ENCODE assay signal across 8 cellular contexts in genomic region chr19:53131732-53132131, GRCh38. TPM values are rescaled to one million over a fixed set of nuclear protein-coding genes. Genes with fewer than 3 reads are reported as not detected.
DNase-seq lines count a peak whose midpoint lies in the region; ATAC-seq, FAIRE-seq and TF ChIP-seq lines count a peak whose summit lies in the region.

No MANE protein-coding gene starts in this region.

- no peak for TF ChIP-seq CTCF in DOHH2 (IDR thresholded peaks at IDR 0.05; ENCODE audit: low read depth, low read length, poor library complexity, severe bottlenecking)
- TF ChIP-seq CTCF in WERI-Rb-1 (IDR thresholded peaks at IDR 0.05; ENCODE audit: low read depth, low read length): no peak
- TF ChIP-seq CTCF in GM20000 (IDR thresholded peaks at IDR 0.05; ENCODE audit: extremely low read depth, missing control alignments): no peak

- H3K9me3 ChIP-seq in DOHH2 (ENCODE audit: control insufficient read depth, insufficient read depth, low read length) (no peaks in the 10 kb centered on the region), WERI-Rb-1 (ENCODE audit: severe bottlenecking) (no peaks in the 10 kb centered on the region)

- H3K27me3 ChIP-seq in DOHH2 (ENCODE audit: control insufficient read depth, low read length): no peaks in the 10 kb centered on the region
- no peaks in the 10 kb centered on the region for H3K27me3 ChIP-seq in WERI-Rb-1 (ENCODE audit: insufficient read depth, low read depth, severe bottlenecking)
- H3K27me3 ChIP-seq in rectal smooth muscle tissue (ENCODE audit: control insufficient read depth, insufficient read depth, low read length): no peaks in the 10 kb centered on the region

- no peak for FAIRE-seq in frontal cortex (lab: Jason Lieb, UNC)

- H3K36me3 ChIP-seq in DOHH2 (ENCODE audit: control insufficient read depth, low read length) (no peaks in the 10 kb centered on the region), WERI-Rb-1 (no peaks in the 10 kb centered on the region), rectal smooth muscle tissue (ENCODE audit: control insufficient read depth, insufficient read depth, low read length) (no peaks in the 10 kb centered on the region)

- H3K79me2 ChIP-seq in DOHH2 (ENCODE audit: control insufficient read depth, low read length): 0 out of 2 replicates have a peak, but pooled peaks cover 2% of the 10 kb centered on the region

- no peaks in the 10 kb centered on the region for H3F3A ChIP-seq in DOHH2 (ENCODE audit: control insufficient read depth, insufficient read depth)

- H3K4me3 ChIP-seq in DOHH2 (ENCODE audit: low read length) (peak overlapping the region; percentile 72), WERI-Rb-1 (ENCODE audit: low read depth, low read length) (peak overlapping the region; percentile 78), rectal smooth muscle tissue (ENCODE audit: low read length) (peak overlapping the region; percentile 87)

- H3K9ac ChIP-seq in rectal smooth muscle tissue (ENCODE audit: low read length): peak overlapping the region; percentile 57

- DNase-seq in WERI-Rb-1: no peak
- no peak for DNase-seq in left ventricle myocardium superior
- DNase-seq in activated gamma-delta T cell treated with Interleukin-2 at 50 U/mL for 16 hours: no peak
- DNase-seq in frontal cortex (ENCODE audit: low spot score in 2 of 2): no peak
- no peak for DNase-seq in GM20000 (ENCODE audit: low spot score)

- intact Hi-C loops in left ventricle myocardium superior (cut with micrococcal nuclease): loop anchor here (10.0 kb wide), 1 partner anchor 57 kb away; no protein-coding TSS in a partner anchor

- no peak overlapping the region for H3K27ac ChIP-seq in DOHH2 (ENCODE audit: low read depth, low read length)
- H3K27ac ChIP-seq in WERI-Rb-1: no peak overlapping the region
- no peak overlapping the region for H3K27ac ChIP-seq in rectal smooth muscle tissue (ENCODE audit: low read depth, low read length)

- peak overlapping the region; percentile 66 for H3K4me2 ChIP-seq in DOHH2 (ENCODE audit: low read length)

- ATAC-seq in left ventricle myocardium superior (peak; percentile 32), HG03521 (IDR thresholded peaks at IDR 0.05; ENCODE audit: unreplicated experiment) (no peak)

- H3K9me2 ChIP-seq in DOHH2 (replicated peaks; ENCODE audit: control insufficient read depth, low read length): no peaks in the 10 kb centered on the region

- H3K4me1 ChIP-seq in DOHH2 (ENCODE audit: control insufficient read depth, low read length): peaks cover 8% of the 10 kb centered on the region
- no peaks in the 10 kb centered on the region for H3K4me1 ChIP-seq in rectal smooth muscle tissue (ENCODE audit: control insufficient read depth, insufficient read depth, low read length)

- H4K20me1 ChIP-seq in DOHH2 (ENCODE audit: control insufficient read depth, insufficient read depth, low read depth, low read length): no peaks in the 10 kb centered on the region

RNA-seq across cellular contexts. Expression of gene ZNF415, which starts 1.0 kb away (rescaled TPM):
- 23.9 TPM for total RNA-seq in left ventricle myocardium superior
- total RNA-seq in frontal cortex: 23.6 TPM

RNA-seq across cellular contexts. Expression of gene ZNF347, which starts 27.1 kb away (rescaled TPM):
- total RNA-seq in left ventricle myocardium superior (6.6 TPM), frontal cortex (24.5 TPM)

RNA-seq across cellular contexts. Expression of gene ZNF160, which starts 28.5 kb away (rescaled TPM):
- total RNA-seq in left ventricle myocardium superior (19.2 TPM), frontal cortex (26.5 TPM)
